ENCODE assay signal across 3 cellular contexts in the genomic region with DNA sequence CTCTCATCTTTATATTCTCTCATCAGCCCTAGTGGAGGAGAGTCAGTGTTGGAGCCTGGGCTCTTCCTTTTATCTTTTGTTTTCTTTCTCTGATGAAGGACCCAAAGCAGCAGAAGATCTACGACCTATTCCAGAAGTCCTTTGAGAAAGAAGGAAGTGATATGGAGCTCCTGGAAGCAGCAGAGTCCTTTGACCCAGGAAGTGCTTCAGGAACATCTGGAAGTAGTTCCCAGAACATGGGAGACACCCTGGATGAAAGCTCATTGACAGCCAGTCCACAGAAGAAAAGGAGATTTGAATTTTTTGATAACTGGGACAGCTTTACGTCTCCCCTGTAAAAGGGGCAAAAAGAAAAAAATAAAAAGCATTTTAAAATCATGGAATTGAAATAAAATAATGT.
TF ChIP-seq lines count a peak whose summit lies in the region.

No MANE protein-coding gene starts in this region.

TF ChIP-seq in SK-N-SH, 30 proteins besides CTCF, POLR2A, EP300 and RAD21:
- TF ChIP-seq FOSL2 (IDR thresholded peaks at IDR 0.05; ENCODE audit: borderline replicate concordance, low read depth) (no peak), GABPA (IDR thresholded peaks at IDR 0.05; ENCODE audit: low read depth) (0 out of 2 replicates have a peak, but pooled peaks have one; percentile 37)
TF ChIP-seq in SK-N-SH: peak in this region for 1.

TF ChIP-seq in SK-N-SH treated with all-trans-retinoic acid at 6 μM for 48 hours, 23 proteins besides CTCF, POLR2A, EP300 and RAD21:
- no peak for TF ChIP-seq SNAI2 (CRISPR knock-in tag; IDR thresholded peaks at IDR 0.05)
- no peak for TF ChIP-seq TCF4 (CRISPR knock-in tag; IDR thresholded peaks at IDR 0.05; ENCODE audit: borderline replicate concordance)
- TF ChIP-seq, protein P1, sequence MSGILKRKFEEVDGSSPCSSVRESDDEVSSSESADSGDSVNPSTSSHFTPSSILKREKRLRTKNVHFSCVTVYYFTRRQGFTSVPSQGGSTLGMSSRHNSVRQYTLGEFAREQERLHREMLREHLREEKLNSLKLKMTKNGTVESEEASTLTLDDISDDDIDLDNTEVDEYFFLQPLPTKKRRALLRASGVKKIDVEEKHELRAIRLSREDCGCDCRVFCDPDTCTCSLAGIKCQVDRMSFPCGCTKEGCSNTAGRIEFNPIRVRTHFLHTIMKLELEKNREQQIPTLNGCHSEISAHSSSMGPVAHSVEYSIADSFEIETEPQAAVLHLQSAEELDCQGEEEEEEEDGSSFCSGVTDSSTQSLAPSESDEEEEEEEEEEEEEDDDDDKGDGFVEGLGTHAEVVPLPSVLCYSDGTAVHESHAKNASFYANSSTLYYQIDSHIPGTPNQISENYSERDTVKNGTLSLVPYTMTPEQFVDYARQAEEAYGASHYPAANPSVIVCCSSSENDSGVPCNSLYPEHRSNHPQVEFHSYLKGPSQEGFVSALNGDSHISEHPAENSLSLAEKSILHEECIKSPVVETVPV (CRISPR knock-in tag; IDR thresholded peaks at IDR 0.05) = no peak
- TF ChIP-seq ISL1 (CRISPR knock-in tag; IDR thresholded peaks at IDR 0.05) = no peak
- no peak for TF ChIP-seq ZNF8 (CRISPR knock-in tag; IDR thresholded peaks at IDR 0.05)
- TF ChIP-seq, protein P2, sequence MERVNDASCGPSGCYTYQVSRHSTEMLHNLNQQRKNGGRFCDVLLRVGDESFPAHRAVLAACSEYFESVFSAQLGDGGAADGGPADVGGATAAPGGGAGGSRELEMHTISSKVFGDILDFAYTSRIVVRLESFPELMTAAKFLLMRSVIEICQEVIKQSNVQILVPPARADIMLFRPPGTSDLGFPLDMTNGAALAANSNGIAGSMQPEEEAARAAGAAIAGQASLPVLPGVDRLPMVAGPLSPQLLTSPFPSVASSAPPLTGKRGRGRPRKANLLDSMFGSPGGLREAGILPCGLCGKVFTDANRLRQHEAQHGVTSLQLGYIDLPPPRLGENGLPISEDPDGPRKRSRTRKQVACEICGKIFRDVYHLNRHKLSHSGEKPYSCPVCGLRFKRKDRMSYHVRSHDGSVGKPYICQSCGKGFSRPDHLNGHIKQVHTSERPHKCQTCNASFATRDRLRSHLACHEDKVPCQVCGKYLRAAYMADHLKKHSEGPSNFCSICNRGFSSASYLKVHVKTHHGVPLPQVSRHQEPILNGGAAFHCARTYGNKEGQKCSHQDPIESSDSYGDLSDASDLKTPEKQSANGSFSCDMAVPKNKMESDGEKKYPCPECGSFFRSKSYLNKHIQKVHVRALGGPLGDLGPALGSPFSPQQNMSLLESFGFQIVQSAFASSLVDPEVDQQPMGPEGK (CRISPR knock-in tag; IDR thresholded peaks at IDR 0.05; ENCODE audit: borderline replicate concordance) = no peak
- TF ChIP-seq ZNF565 (CRISPR knock-in tag; conservative IDR thresholded peaks at IDR 0.05; ENCODE audit: low read depth) = no peak
- TF ChIP-seq, protein P3, sequence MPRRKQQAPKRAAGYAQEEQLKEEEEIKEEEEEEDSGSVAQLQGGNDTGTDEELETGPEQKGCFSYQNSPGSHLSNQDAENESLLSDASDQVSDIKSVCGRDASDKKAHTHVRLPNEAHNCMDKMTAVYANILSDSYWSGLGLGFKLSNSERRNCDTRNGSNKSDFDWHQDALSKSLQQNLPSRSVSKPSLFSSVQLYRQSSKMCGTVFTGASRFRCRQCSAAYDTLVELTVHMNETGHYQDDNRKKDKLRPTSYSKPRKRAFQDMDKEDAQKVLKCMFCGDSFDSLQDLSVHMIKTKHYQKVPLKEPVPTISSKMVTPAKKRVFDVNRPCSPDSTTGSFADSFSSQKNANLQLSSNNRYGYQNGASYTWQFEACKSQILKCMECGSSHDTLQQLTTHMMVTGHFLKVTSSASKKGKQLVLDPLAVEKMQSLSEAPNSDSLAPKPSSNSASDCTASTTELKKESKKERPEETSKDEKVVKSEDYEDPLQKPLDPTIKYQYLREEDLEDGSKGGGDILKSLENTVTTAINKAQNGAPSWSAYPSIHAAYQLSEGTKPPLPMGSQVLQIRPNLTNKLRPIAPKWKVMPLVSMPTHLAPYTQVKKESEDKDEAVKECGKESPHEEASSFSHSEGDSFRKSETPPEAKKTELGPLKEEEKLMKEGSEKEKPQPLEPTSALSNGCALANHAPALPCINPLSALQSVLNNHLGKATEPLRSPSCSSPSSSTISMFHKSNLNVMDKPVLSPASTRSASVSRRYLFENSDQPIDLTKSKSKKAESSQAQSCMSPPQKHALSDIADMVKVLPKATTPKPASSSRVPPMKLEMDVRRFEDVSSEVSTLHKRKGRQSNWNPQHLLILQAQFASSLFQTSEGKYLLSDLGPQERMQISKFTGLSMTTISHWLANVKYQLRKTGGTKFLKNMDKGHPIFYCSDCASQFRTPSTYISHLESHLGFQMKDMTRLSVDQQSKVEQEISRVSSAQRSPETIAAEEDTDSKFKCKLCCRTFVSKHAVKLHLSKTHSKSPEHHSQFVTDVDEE (CRISPR knock-in tag; IDR thresholded peaks at IDR 0.05) = no peak
- TF ChIP-seq ZFP3 (CRISPR knock-in tag; IDR thresholded peaks at IDR 0.05) = no peak
- TF ChIP-seq, protein P4, sequence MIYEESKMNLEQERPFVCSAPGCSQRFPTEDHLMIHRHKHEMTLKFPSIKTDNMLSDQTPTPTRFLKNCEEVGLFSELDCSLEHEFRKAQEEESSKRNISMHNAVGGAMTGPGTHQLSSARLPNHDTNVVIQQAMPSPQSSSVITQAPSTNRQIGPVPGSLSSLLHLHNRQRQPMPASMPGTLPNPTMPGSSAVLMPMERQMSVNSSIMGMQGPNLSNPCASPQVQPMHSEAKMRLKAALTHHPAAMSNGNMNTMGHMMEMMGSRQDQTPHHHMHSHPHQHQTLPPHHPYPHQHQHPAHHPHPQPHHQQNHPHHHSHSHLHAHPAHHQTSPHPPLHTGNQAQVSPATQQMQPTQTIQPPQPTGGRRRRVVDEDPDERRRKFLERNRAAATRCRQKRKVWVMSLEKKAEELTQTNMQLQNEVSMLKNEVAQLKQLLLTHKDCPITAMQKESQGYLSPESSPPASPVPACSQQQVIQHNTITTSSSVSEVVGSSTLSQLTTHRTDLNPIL (CRISPR knock-in tag; IDR thresholded peaks at IDR 0.05; ENCODE audit: low read depth) = no peak
- TF ChIP-seq PPARA (CRISPR knock-in tag; IDR thresholded peaks at IDR 0.05; ENCODE audit: borderline replicate concordance) = no peak
- no peak for TF ChIP-seq ARNTL (CRISPR knock-in tag; IDR thresholded peaks at IDR 0.05; ENCODE audit: borderline replicate concordance, low read depth)
- no peak for TF ChIP-seq ZFP30 (CRISPR knock-in tag; IDR thresholded peaks at IDR 0.05)
- no peak for TF ChIP-seq ZNF70 (CRISPR knock-in tag; IDR thresholded peaks at IDR 0.05)

TF ChIP-seq in K562, 482 proteins besides CTCF, POLR2A, EP300 and RAD21:
- peak; percentile 83 for TF ChIP-seq NR2C1 (IDR thresholded peaks at IDR 0.05)
- TF ChIP-seq NR2C1 (tag; IDR thresholded peaks at IDR 0.05) = peak; percentile 93
- TF ChIP-seq NCOA6 (IDR thresholded peaks at IDR 0.05) = no peak
- TF ChIP-seq NR2C2 (CRISPR knock-in tag; IDR thresholded peaks at IDR 0.05) = no peak
- peak; percentile 83 for TF ChIP-seq NR2C2 (tag; IDR thresholded peaks at IDR 0.05)
- TF ChIP-seq, protein P5, sequence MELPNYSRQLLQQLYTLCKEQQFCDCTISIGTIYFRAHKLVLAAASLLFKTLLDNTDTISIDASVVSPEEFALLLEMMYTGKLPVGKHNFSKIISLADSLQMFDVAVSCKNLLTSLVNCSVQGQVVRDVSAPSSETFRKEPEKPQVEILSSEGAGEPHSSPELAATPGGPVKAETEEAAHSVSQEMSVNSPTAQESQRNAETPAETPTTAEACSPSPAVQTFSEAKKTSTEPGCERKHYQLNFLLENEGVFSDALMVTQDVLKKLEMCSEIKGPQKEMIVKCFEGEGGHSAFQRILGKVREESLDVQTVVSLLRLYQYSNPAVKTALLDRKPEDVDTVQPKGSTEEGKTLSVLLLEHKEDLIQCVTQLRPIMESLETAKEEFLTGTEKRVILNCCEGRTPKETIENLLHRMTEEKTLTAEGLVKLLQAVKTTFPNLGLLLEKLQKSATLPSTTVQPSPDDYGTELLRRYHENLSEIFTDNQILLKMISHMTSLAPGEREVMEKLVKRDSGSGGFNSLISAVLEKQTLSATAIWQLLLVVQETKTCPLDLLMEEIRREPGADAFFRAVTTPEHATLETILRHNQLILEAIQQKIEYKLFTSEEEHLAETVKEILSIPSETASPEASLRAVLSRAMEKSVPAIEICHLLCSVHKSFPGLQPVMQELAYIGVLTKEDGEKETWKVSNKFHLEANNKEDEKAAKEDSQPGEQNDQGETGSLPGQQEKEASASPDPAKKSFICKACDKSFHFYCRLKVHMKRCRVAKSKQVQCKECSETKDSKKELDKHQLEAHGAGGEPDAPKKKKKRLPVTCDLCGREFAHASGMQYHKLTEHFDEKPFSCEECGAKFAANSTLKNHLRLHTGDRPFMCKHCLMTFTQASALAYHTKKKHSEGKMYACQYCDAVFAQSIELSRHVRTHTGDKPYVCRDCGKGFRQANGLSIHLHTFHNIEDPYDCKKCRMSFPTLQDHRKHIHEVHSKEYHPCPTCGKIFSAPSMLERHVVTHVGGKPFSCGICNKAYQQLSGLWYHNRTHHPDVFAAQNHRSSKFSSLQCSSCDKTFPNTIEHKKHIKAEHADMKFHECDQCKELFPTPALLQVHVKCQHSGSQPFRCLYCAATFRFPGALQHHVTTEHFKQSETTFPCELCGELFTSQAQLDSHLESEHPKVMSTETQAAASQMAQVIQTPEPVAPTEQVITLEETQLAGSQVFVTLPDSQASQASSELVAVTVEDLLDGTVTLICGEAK (IDR thresholded peaks at IDR 0.05) = peak; percentile 66
- TF ChIP-seq, protein P5 (CRISPR knock-in tag; IDR thresholded peaks at IDR 0.05) = no peak
- TF ChIP-seq RBFOX2 (IDR thresholded peaks at IDR 0.05; ENCODE audit: low read depth, low read length) = no peak
- peak; percentile 46; the same call in 1 of the 2 replicates for TF ChIP-seq GABPA (tag; conservative IDR thresholded peaks at IDR 0.05; ENCODE audit: low read depth)
- TF ChIP-seq NR4A1 (CRISPR knock-in tag; IDR thresholded peaks at IDR 0.05) = no peak
- no peak for TF ChIP-seq NR4A1 (tag; IDR thresholded peaks at IDR 0.05)
